In genomic region chr7:151168022-151168786, GRCh38 we compare ENCODE assay signal across 8 cellular contexts. TPM values are rescaled to one million over a fixed set of nuclear protein-coding genes. Genes with fewer than 3 reads are reported as not detected.
A peak's percentile ranks its signal among the peaks of the same experiment; 100 is the strongest.
DNase-seq lines count a peak whose midpoint lies in the region; ATAC-seq and TF ChIP-seq lines count a peak whose summit lies in the region.

No MANE protein-coding gene starts in this region.

- TF ChIP-seq CTCF in GM20000 (IDR thresholded peaks at IDR 0.05; ENCODE audit: extremely low read depth, missing control alignments): peak; percentile 84
- peak; percentile 64 for TF ChIP-seq CTCF in retinal pigment epithelial cell (conservative IDR thresholded peaks at IDR 0.05; ENCODE audit: low read depth, low read length)

- no peaks in the 10 kb centered on the region for H3K9me3 Mint-ChIP-seq in activated T-helper 1 cell treated with anti-CD3 and anti-CD28 coated beads, Interleukin-12 subunit alpha, Interleukin-12 subunit beta, Interleukin-2, Interleukin-4 antibody, amounts not matched to agents 30 ng/mL and 10 ng/mL and 1 ng/mL, durations not matched to agents 14 hours and 24 hours and 36 hours

- no peaks in the 10 kb centered on the region for H3K36me3 Mint-ChIP-seq in activated T-helper 1 cell treated with anti-CD3 and anti-CD28 coated beads, Interleukin-12 subunit alpha, Interleukin-12 subunit beta, Interleukin-2, Interleukin-4 antibody, amounts not matched to agents 30 ng/mL and 10 ng/mL and 1 ng/mL, durations not matched to agents 14 hours and 24 hours and 36 hours (ENCODE audit: low read depth)

- no peak for ATAC-seq in GM19023 (IDR thresholded peaks at IDR 0.05; ENCODE audit: unreplicated experiment)
- ATAC-seq in GM18861 (IDR thresholded peaks at IDR 0.05; ENCODE audit: unreplicated experiment): no peak

- DNase-seq in AG08395 (ENCODE audit: low spot score) (peak; percentile 23), GM20000 (ENCODE audit: low spot score) (peak; percentile 88), NCI-H748 treated with DMSO at 0.1 percent for 48 hours (lab: John Stamatoyannopoulos, UW) (peak; percentile 29), germinal center (ENCODE audit: low spot score) (peak; percentile 76), retinal pigment epithelial cell (ENCODE audit: low read depth) (no peak)
- peak; percentile 42 for DNase-seq in activated T-helper 1 cell treated with anti-CD3 and anti-CD28 coated beads, Interleukin-12 subunit alpha, Interleukin-12 subunit beta, Interleukin-2, Interleukin-4 antibody, amounts not matched to agents 30 ng/mL and 10 ng/mL and 1 ng/mL, durations not matched to agents 14 hours and 24 hours and 36 hours (ENCODE audit: low spot score)

- peaks cover 8% of the 10 kb centered on the region for H3K4me1 Mint-ChIP-seq in activated T-helper 1 cell treated with anti-CD3 and anti-CD28 coated beads, Interleukin-12 subunit alpha, Interleukin-12 subunit beta, Interleukin-2, Interleukin-4 antibody, amounts not matched to agents 30 ng/mL and 10 ng/mL and 1 ng/mL, durations not matched to agents 14 hours and 24 hours and 36 hours (ENCODE audit: low read depth)

- H3K4me3 ChIP-seq in retinal pigment epithelial cell (ENCODE audit: low read length): no peak overlapping the region

- intact Hi-C loops in activated T-helper 1 cell treated with anti-CD3 and anti-CD28 coated beads, Interleukin-12 subunit alpha, Interleukin-12 subunit beta, Interleukin-2, Interleukin-4 antibody, amounts not matched to agents 30 ng/mL and 10 ng/mL and 1 ng/mL, durations not matched to agents 14 hours and 24 hours and 36 hours (cut with micrococcal nuclease): loop anchor here (1.0 kb wide), 1 partner anchor 76 kb away; no protein-coding TSS in a partner anchor

- H3K27me3 Mint-ChIP-seq in activated T-helper 1 cell treated with anti-CD3 and anti-CD28 coated beads, Interleukin-12 subunit alpha, Interleukin-12 subunit beta, Interleukin-2, Interleukin-4 antibody, amounts not matched to agents 30 ng/mL and 10 ng/mL and 1 ng/mL, durations not matched to agents 14 hours and 24 hours and 36 hours (ENCODE audit: insufficient read depth): peaks cover 43% of the 10 kb centered on the region

- H3K4me3 Mint-ChIP-seq in activated T-helper 1 cell treated with anti-CD3 and anti-CD28 coated beads, Interleukin-12 subunit alpha, Interleukin-12 subunit beta, Interleukin-2, Interleukin-4 antibody, amounts not matched to agents 30 ng/mL and 10 ng/mL and 1 ng/mL, durations not matched to agents 14 hours and 24 hours and 36 hours: peak overlapping the region; percentile 59

- peak overlapping the region; percentile 21 for H3K27ac Mint-ChIP-seq in activated T-helper 1 cell treated with anti-CD3 and anti-CD28 coated beads, Interleukin-12 subunit alpha, Interleukin-12 subunit beta, Interleukin-2, Interleukin-4 antibody, amounts not matched to agents 30 ng/mL and 10 ng/mL and 1 ng/mL, durations not matched to agents 14 hours and 24 hours and 36 hours

RNA-seq across cellular contexts. Expression of gene GBX1, which starts 0.7 kb away (rescaled TPM):
- not detected in 2 replicates for total RNA-seq in activated T-helper 1 cell treated with anti-CD3 and anti-CD28 coated beads, Interleukin-12 subunit alpha, Interleukin-12 subunit beta, Interleukin-2, Interleukin-4 antibody, amounts not matched to agents 30 ng/mL and 10 ng/mL and 1 ng/mL, durations not matched to agents 14 hours and 24 hours and 36 hours

RNA-seq across cellular contexts. Expression of gene ASB10, which starts 18.8 kb away (rescaled TPM):
- not detected in 2 replicates for total RNA-seq in activated T-helper 1 cell treated with anti-CD3 and anti-CD28 coated beads, Interleukin-12 subunit alpha, Interleukin-12 subunit beta, Interleukin-2, Interleukin-4 antibody, amounts not matched to agents 30 ng/mL and 10 ng/mL and 1 ng/mL, durations not matched to agents 14 hours and 24 hours and 36 hours

RNA-seq across cellular contexts. Expression of gene H2BK1, which starts 42.1 kb away (rescaled TPM):
- not detected in 2 replicates for total RNA-seq in activated T-helper 1 cell treated with anti-CD3 and anti-CD28 coated beads, Interleukin-12 subunit alpha, Interleukin-12 subunit beta, Interleukin-2, Interleukin-4 antibody, amounts not matched to agents 30 ng/mL and 10 ng/mL and 1 ng/mL, durations not matched to agents 14 hours and 24 hours and 36 hours

RNA-seq across cellular contexts. Expression of gene ABCF2, which starts 58.8 kb away (rescaled TPM):
- total RNA-seq in activated T-helper 1 cell treated with anti-CD3 and anti-CD28 coated beads, Interleukin-12 subunit alpha, Interleukin-12 subunit beta, Interleukin-2, Interleukin-4 antibody, amounts not matched to agents 30 ng/mL and 10 ng/mL and 1 ng/mL, durations not matched to agents 14 hours and 24 hours and 36 hours: 81.7 and 85.4 TPM in 2 replicates
